Comparison of ENCODE assay signal across 8 cellular contexts in genomic region chr2:217434183-217434620, GRCh38.
DNase-seq lines count a peak whose midpoint lies in the region; FAIRE-seq and TF ChIP-seq lines count a peak whose summit lies in the region.

No MANE protein-coding gene starts in this region.

- CTCF ChIA-PET in activated CD4-positive, alpha-beta T cell treated with anti-CD3 and anti-CD28 coated beads, Interleukin-2, amount 10 ng/mL, durations not matched to agents 7 days and 5 days (lab: Charles Lee) = no interaction called here

- FAIRE-seq in kidney (lab: Jason Lieb, UNC) = peak; percentile 72

- no peaks in the 10 kb centered on the region for H3K36me3 Mint-ChIP-seq in activated CD4-positive, alpha-beta T cell treated with anti-CD3 and anti-CD28 coated beads, Interleukin-2, amount 10 ng/mL, durations not matched to agents 7 days and 5 days (ENCODE audit: low read depth)

- no peaks in the 10 kb centered on the region for H3K9me3 Mint-ChIP-seq in activated CD4-positive, alpha-beta T cell treated with anti-CD3 and anti-CD28 coated beads, Interleukin-2, amount 10 ng/mL, durations not matched to agents 7 days and 5 days

- DNase-seq in activated CD4-positive, alpha-beta T cell treated with anti-CD3 and anti-CD28 coated beads, Interleukin-2, amount 10 ng/mL, durations not matched to agents 7 days and 5 days = peak; percentile 20
- DNase-seq in activated CD4-positive, alpha-beta T cell treated with anti-CD3 and anti-CD28 coated beads, Interleukin-2, amount 50 U/mL, for 1 hour = no peak
- peak; percentile 83 for DNase-seq in H7
- DNase-seq in LHCN-M2 (ENCODE audit: low read depth) = peak; percentile 99
- DNase-seq in RKO (ENCODE audit: low spot score) = peak; percentile 61
- peak; percentile 58 to 69 for DNase-seq in cerebellar nuclear complex (lab: John Stamatoyannopoulos, UW)
- DNase-seq in kidney = peak; percentile 93
- DNase-seq in spleen = peak; percentile 89

- WGBS in spleen, 5 donors = 4 to 19% (median 10%) methylated on average over 3 of the region's 3 CpGs

- no peak for TF ChIP-seq POLR2A in spleen (IDR thresholded peaks at IDR 0.05)

- intact Hi-C loops in kidney (cut with DNase I) = no loop called here
- intact Hi-C loops in spleen (cut with DNase I; ENCODE audit: low total_unique reads) = no loop called here

- no peak overlapping the region for H3K27ac Mint-ChIP-seq in activated CD4-positive, alpha-beta T cell treated with anti-CD3 and anti-CD28 coated beads, Interleukin-2, amount 10 ng/mL, durations not matched to agents 7 days and 5 days

- peaks cover 14% of the 10 kb centered on the region for H3K4me1 Mint-ChIP-seq in activated CD4-positive, alpha-beta T cell treated with anti-CD3 and anti-CD28 coated beads, Interleukin-2, amount 10 ng/mL, durations not matched to agents 7 days and 5 days

- H3K9me3 ChIP-seq in kidney (ENCODE audit: control insufficient read depth in 1 of 2, low read length in 2 of 2) (no peaks in the 10 kb centered on the region), spleen (no peaks in the 10 kb centered on the region)

- H3K4me3 ChIP-seq in H7 (ENCODE audit: insufficient read depth, low read depth, low read length) = no peak overlapping the region
- peak overlapping the region in 1 of 2 donors; percentile 33 for H3K4me3 ChIP-seq in kidney (ENCODE audit: low read length in 2 of 2)
- peak overlapping the region in 1 of 8 donors; percentile 19 for H3K4me3 ChIP-seq in spleen

- no peaks in the 10 kb centered on the region for H3K27me3 Mint-ChIP-seq in activated CD4-positive, alpha-beta T cell treated with anti-CD3 and anti-CD28 coated beads, Interleukin-2, amount 10 ng/mL, durations not matched to agents 7 days and 5 days

- H3K36me3 ChIP-seq in H7 (replicated peaks; ENCODE audit: control insufficient read depth, insufficient read depth, low read length) (no peaks in the 10 kb centered on the region), kidney (ENCODE audit: control insufficient read depth in 1 of 2, insufficient read depth in 2 of 2, low read length in 2 of 2) (no peaks in the 10 kb centered on the region), spleen (no peaks in the 10 kb centered on the region)

- H3K4me3 Mint-ChIP-seq in activated CD4-positive, alpha-beta T cell treated with anti-CD3 and anti-CD28 coated beads, Interleukin-2, amount 10 ng/mL, durations not matched to agents 7 days and 5 days = no peak overlapping the region

- TF ChIP-seq CTCF in kidney (IDR thresholded peaks at IDR 0.05; ENCODE audit: borderline replicate concordance, extremely low read depth, insufficient read depth) = no peak
- no peak for TF ChIP-seq CTCF in spleen (IDR thresholded peaks at IDR 0.05 in 8 of 11, conservative IDR thresholded peaks at IDR 0.05 in 3 of 11)

- H3K27ac ChIP-seq in kidney (ENCODE audit: low read depth in 2 of 2, low read length in 2 of 2) = peak overlapping the region; percentile 9 to 15
- peak overlapping the region in 5 of 8 donors; percentile 3 to 51 (median 50) for H3K27ac ChIP-seq in spleen

- POLR2A ChIA-PET in activated CD4-positive, alpha-beta T cell treated with anti-CD3 and anti-CD28 coated beads, Interleukin-2, amount 10 ng/mL, durations not matched to agents 7 days and 5 days (lab: Charles Lee) = no interaction called here

- H3K9ac ChIP-seq in kidney (ENCODE audit: low read length in 2 of 2) = no peak overlapping the region

- H3K4me1 ChIP-seq in kidney (ENCODE audit: control insufficient read depth in 1 of 2, insufficient read depth in 1 of 2, low read depth in 1 of 2, low read length in 2 of 2) (peaks cover 19 to 34% of the 10 kb centered on the region in 2 donors), spleen (peaks cover 4 to 45% (median 20%) of the 10 kb centered on the region in 6 donors)

- H3K27me3 ChIP-seq in H7 (ENCODE audit: control insufficient read depth, insufficient read depth, low read length) (no peaks in the 10 kb centered on the region), spleen (replicated peaks in 1 of 7) (no peaks in the 10 kb centered on the region)
